In the genomic region with DNA sequence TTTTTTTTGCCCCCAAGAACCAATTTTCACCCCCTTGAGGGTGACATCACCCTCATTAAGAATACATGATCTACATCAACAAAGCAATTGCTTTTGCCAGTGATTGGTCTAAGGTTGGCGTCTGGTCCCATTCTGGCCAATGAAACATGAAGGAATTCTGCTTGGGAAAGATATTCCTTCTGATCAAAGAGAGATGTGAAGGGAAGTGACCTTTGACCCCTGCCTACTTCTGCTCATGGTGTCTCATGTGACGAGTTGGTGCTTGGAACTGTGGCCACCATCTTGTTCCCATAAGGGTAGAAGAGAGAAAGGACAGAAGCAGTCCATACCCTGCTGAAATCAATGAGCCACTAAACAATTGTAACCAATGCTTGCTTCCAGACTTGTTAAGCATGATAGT, we compare ENCODE assay signal across 16 cellular contexts.
"Had no signal": no experiment of that assay in that cellular context is flagged by ENCODE, and none has a peak within 500 bp of the region (broad histone marks: within the 10 kb centered on the region; RNA-seq: fewer than 3 reads in every experiment).

No MANE protein-coding gene starts in this region.

- H3K27me3 ChIP-seq: ascending aorta, dorsolateral prefrontal cortex, gastroesophageal sphincter, heart right ventricle, neutrophil, SJCRH30 had no signal

- H3K4me1 ChIP-seq: lower lobe of right lung had no signal

- H3K36me3 Mint-ChIP-seq: mesothelial cell of epicardium had no signal

- H3K4me3 ChIP-seq: ascending aorta, dorsolateral prefrontal cortex, gastroesophageal sphincter, heart right ventricle, lower lobe of right lung, SJCRH30 had no signal

- H3K4me1 Mint-ChIP-seq: mesothelial cell of epicardium had no signal

- FAIRE-seq: endometrium, islet of Langerhans had no signal

- H3K36me3 ChIP-seq: ascending aorta, gastroesophageal sphincter, heart right ventricle, lower lobe of right lung, neutrophil, SJCRH30 had no signal

- ATAC-seq: gastroesophageal sphincter, heart right ventricle, left colon, lower lobe of right lung had no signal

- H3K4me3 Mint-ChIP-seq: activated CD4-positive, alpha-beta memory T cell treated with anti-CD3 and anti-CD28 coated beads for 36 hours; mesothelial cell of epicardium had no signal

- H3K27me3 Mint-ChIP-seq: activated CD4-positive, alpha-beta memory T cell treated with anti-CD3 and anti-CD28 coated beads for 36 hours had no signal

- H3K9me3 ChIP-seq: ascending aorta, gastroesophageal sphincter, lower lobe of right lung, neutrophil, SJCRH30 had no signal

- H3K27ac Mint-ChIP-seq: mesothelial cell of epicardium had no signal

- H3K27ac ChIP-seq: ascending aorta, dorsolateral prefrontal cortex, gastroesophageal sphincter, heart right ventricle, lower lobe of right lung, neutrophil, SJCRH30 had no signal

- DNase-seq: activated CD4-positive, alpha-beta memory T cell treated with anti-CD3 and anti-CD28 coated beads for 36 hours; activated CD8-positive, alpha-beta memory T cell treated with anti-CD3 and anti-CD28 coated beads, Interleukin-2, amount 50 U/mL, for 4 hours; activated gamma-delta T cell; activated T-cell treated with anti-CD3 and anti-CD28 coated beads, Interleukin-2, amount 50 U/mL, for 48 hours; dorsolateral prefrontal cortex; heart right ventricle; left colon; lower lobe of right lung; SJCRH30; trophoblast cell had no signal
